ENCODE assay signal across 11 cellular contexts in the genomic region with DNA sequence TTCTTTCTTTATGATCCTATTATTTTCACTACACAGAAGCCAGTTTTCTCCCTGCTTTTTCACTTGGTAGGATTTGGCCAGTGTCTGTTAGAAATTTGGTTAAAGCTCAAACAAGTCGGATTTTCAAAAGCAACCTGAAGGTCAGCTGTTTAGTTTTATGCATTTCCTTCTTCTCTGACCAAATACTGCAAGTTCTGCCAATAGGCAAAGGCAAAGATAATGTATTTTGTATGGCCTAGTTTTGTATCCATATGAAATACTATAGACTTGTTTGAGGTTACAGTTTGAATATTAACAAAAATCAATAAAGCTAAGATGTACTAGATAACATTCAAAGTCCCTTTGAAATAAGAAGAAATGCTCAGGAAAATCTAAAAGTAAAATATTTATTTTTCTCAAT.
"Had no signal": no experiment of that assay in that cellular context is flagged by ENCODE, and none has a peak within 500 bp of the region (broad histone marks: within the 10 kb centered on the region; RNA-seq: fewer than 3 reads in every experiment).

No MANE protein-coding gene starts in this region.

- H3K9ac ChIP-seq: GM23248 had no signal

- H3K9me3 ChIP-seq: HAP-1 had no signal

- ATAC-seq: GM23338, HCT116 had no signal

- FAIRE-seq: H1, H54 had no signal

- H2AFZ ChIP-seq: GM23248 had no signal

- H3K4me2 ChIP-seq: GM23338 had no signal

- H3K36me3 ChIP-seq: HAP-1 had no signal

- H3K4me1 ChIP-seq: HAP-1 had no signal

- H3K27ac ChIP-seq: GM23248 had no signal

- H3K4me3 ChIP-seq: GM23248, GM23338, HAP-1 had no signal

- DNase-seq: GM23248, GOT3, H7, H9, HCEC 1CT, HFFc6 had no signal
